In the genomic region with DNA sequence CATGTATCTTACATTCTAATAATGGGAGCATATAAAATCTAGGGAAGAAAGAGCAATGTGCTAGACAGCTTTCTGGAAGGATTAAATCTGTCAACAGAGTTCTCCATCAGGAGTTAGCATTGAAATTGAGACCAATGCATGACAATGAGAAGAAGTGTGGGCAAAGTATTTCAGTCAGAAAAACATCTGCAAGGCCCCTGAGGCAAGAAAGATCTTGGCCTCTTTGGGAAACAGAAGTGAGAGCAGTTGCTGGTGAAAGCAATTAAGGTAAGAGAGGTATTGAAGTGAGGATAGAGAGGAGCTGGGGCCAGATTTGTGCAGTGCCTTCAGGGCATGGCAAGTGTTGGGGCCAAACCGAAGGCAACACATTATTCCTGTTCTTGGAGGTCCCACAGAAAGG, we compare ENCODE assay signal across 22 cellular contexts.
"Had no signal": no experiment of that assay in that cellular context is flagged by ENCODE, and none has a peak within 500 bp of the region (broad histone marks: within the 10 kb centered on the region; RNA-seq: fewer than 3 reads in every experiment).

No MANE protein-coding gene starts in this region.

- H3K27me3 ChIP-seq: MG63 had no signal

- H3K4me3 Mint-ChIP-seq: T-cell; T-helper 1 cell treated with Interleukin-12 subunit alpha and Interleukin-12 subunit beta and Interleukin-4 antibody, amounts not matched to agents 30 μg/mL and 1 μg/mL, for 36 hours had no signal

- H3K4me3 ChIP-seq: MG63 had no signal

- H3K4me1 Mint-ChIP-seq: T-cell had no signal

- H3K27ac Mint-ChIP-seq: T-cell; T-helper 1 cell treated with Interleukin-12 subunit alpha and Interleukin-12 subunit beta and Interleukin-4 antibody, amounts not matched to agents 30 μg/mL and 1 μg/mL, for 36 hours had no signal

- DNase-seq: IMR-90; Karpas-422; KG1; MG63; NCI-H1092 treated with DMSO at 0.1 percent for 48 hours; NCI-H1436; NCI-H187; NCI-H2029; NCI-H2081 treated with DMSO at 0.1 percent for 48 hours; NCI-H2227 treated with DMSO at 0.1 percent for 48 hours; NCI-H524; NCI-H526 treated with DMSO at 0.1 percent for 48 hours; NCI-H774; NK-92 treated with Interleukin-12 subunit alpha and Interleukin-12 subunit beta, amount 100 ng/mL, for 24 hours; PC-3; SHP77; SK-N-SH; SW 1271; T-cell had no signal

- H3K36me3 Mint-ChIP-seq: T-cell had no signal

- H3K9me3 ChIP-seq: MG63, SK-N-SH had no signal

- ATAC-seq: HepG2, Panc1, PC-3, T-cell had no signal

- H3K36me3 ChIP-seq: MG63 had no signal

- H3K27me3 Mint-ChIP-seq: T-cell had no signal
